15 cellular contexts compared by ENCODE assay signal in genomic region chr4:159273126-159273438, GRCh38.
A peak's percentile ranks its signal among the peaks of the same experiment; 100 is the strongest.
DNase-seq lines count a peak whose midpoint lies in the region; ATAC-seq lines count a peak whose summit lies in the region.
"Had no signal": no experiment of that assay in that cellular context is flagged by ENCODE, and none has a peak within 500 bp of the region (broad histone marks: within the 10 kb centered on the region; RNA-seq: fewer than 3 reads in every experiment).

No MANE protein-coding gene starts in this region.

- H3K27ac ChIP-seq in ACC112 (ENCODE audit: low read depth, low read length), result peak overlapping the region; percentile 28
- H3K27ac ChIP-seq: thoracic aorta had no signal

- H3K4me3 Mint-ChIP-seq in activated CD8-positive, alpha-beta T cell treated with anti-CD3 and anti-CD28 coated beads, Interleukin-2, amount 10 ng/mL, durations not matched to agents 7 days and 5 days, result no peak overlapping the region
- H3K4me3 Mint-ChIP-seq in activated CD4-positive, alpha-beta T cell treated with anti-CD3 and anti-CD28 coated beads, Interleukin-2, amount 10 ng/mL, durations not matched to agents 7 days and 5 days, result no peak overlapping the region
- H3K4me3 Mint-ChIP-seq: activated T-cell treated with anti-CD3 and anti-CD28 coated beads, Interleukin-2, amount 50 U/mL, for 4 hours; WTC11 had no signal

- no peaks in the 10 kb centered on the region for H3K27me3 Mint-ChIP-seq in activated CD8-positive, alpha-beta T cell treated with anti-CD3 and anti-CD28 coated beads, Interleukin-2, amount 10 ng/mL, durations not matched to agents 7 days and 5 days (ENCODE audit: low read depth)
- no peaks in the 10 kb centered on the region for H3K27me3 Mint-ChIP-seq in activated CD4-positive, alpha-beta T cell treated with anti-CD3 and anti-CD28 coated beads, Interleukin-2, amount 10 ng/mL, durations not matched to agents 7 days and 5 days

- 0 out of 2 replicates have a peak overlapping the region, but pooled peaks have one; percentile 4 for H3K4me3 ChIP-seq in ACC112 (ENCODE audit: low read depth, low read length)
- H3K4me3 ChIP-seq: thoracic aorta had no signal

- H3K36me3 Mint-ChIP-seq in activated CD8-positive, alpha-beta T cell treated with anti-CD3 and anti-CD28 coated beads, Interleukin-2, amount 10 ng/mL, durations not matched to agents 7 days and 5 days (ENCODE audit: low read depth), result peaks cover 3% of the 10 kb centered on the region
- H3K36me3 Mint-ChIP-seq in activated CD4-positive, alpha-beta T cell treated with anti-CD3 and anti-CD28 coated beads, Interleukin-2, amount 10 ng/mL, durations not matched to agents 7 days and 5 days (ENCODE audit: low read depth), result peaks cover 2% of the 10 kb centered on the region
- H3K36me3 Mint-ChIP-seq: WTC11 had no signal

- H3K4me1 ChIP-seq in ACC112 (ENCODE audit: control insufficient read depth, insufficient read depth, low read length, unreplicated experiment), result peaks cover 39% of the 10 kb centered on the region

- H3K27ac Mint-ChIP-seq in activated CD8-positive, alpha-beta T cell treated with anti-CD3 and anti-CD28 coated beads, Interleukin-2, amount 10 ng/mL, durations not matched to agents 7 days and 5 days, result no peak overlapping the region
- H3K27ac Mint-ChIP-seq in activated CD4-positive, alpha-beta T cell treated with anti-CD3 and anti-CD28 coated beads, Interleukin-2, amount 10 ng/mL, durations not matched to agents 7 days and 5 days, result no peak overlapping the region
- H3K27ac Mint-ChIP-seq: WTC11 had no signal

- no peaks in the 10 kb centered on the region for H3K9me3 Mint-ChIP-seq in activated CD8-positive, alpha-beta T cell treated with anti-CD3 and anti-CD28 coated beads, Interleukin-2, amount 10 ng/mL, durations not matched to agents 7 days and 5 days (ENCODE audit: insufficient read depth)
- H3K9me3 Mint-ChIP-seq in activated CD4-positive, alpha-beta T cell treated with anti-CD3 and anti-CD28 coated beads, Interleukin-2, amount 10 ng/mL, durations not matched to agents 7 days and 5 days, result no peaks in the 10 kb centered on the region
- H3K9me3 Mint-ChIP-seq: activated T-cell treated with anti-CD3 and anti-CD28 coated beads, Interleukin-2, amount 50 U/mL, for 4 hours; WTC11 had no signal

- ATAC-seq in activated CD8-positive, alpha-beta T cell treated with anti-CD3 and anti-CD28 coated beads, Interleukin-2, amount 10 ng/mL, durations not matched to agents 7 days and 5 days, result no peak
- ATAC-seq: activated T-cell treated with anti-CD3 and anti-CD28 coated beads, Interleukin-2, amount 50 U/mL, for 4 hours; WTC11 had no signal

- no peaks in the 10 kb centered on the region for H3K79me2 ChIP-seq in ACC112 (ENCODE audit: control insufficient read depth, insufficient read depth, low read length, unreplicated experiment)

- peak; percentile 1 for DNase-seq in NCI-H1105 treated with DMSO at 0.1 percent for 48 hours (lab: John Stamatoyannopoulos, UW)
- peak; percentile 87 to 89 for DNase-seq in dermis microvascular lymphatic vessel endothelial cell (ENCODE audit: low read depth in 2 of 2)
- peak; percentile 85 to 92 for DNase-seq in lung microvascular endothelial cell (ENCODE audit: low read depth in 2 of 2)
- no peak for DNase-seq in activated CD8-positive, alpha-beta T cell treated with anti-CD3 and anti-CD28 coated beads, Interleukin-2, amount 10 ng/mL, durations not matched to agents 7 days and 5 days
- DNase-seq in HuH-7 (ENCODE audit: low spot score), result no peak
- no peak for DNase-seq in activated CD4-positive, alpha-beta T cell treated with anti-CD3 and anti-CD28 coated beads, Interleukin-2, amount 10 ng/mL, durations not matched to agents 7 days and 5 days
- no peak for DNase-seq in foreskin melanocyte
- DNase-seq: activated T-cell treated with anti-CD3 and anti-CD28 coated beads, Interleukin-2, amount 50 U/mL, for 4 hours; anterior cingulate cortex; kidney glomerular epithelial cell; NCI-H2107 had no signal

- H3K27me3 ChIP-seq in ACC112 (ENCODE audit: insufficient read depth, low read length), result no peaks in the 10 kb centered on the region
- H3K27me3 ChIP-seq: neutrophil had no signal

- H3K36me3 ChIP-seq in ACC112 (ENCODE audit: insufficient read depth, low read length), result no peaks in the 10 kb centered on the region
- H3K36me3 ChIP-seq: neutrophil, thoracic aorta had no signal

- CTCF ChIA-PET in activated CD8-positive, alpha-beta T cell treated with anti-CD3 and anti-CD28 coated beads, Interleukin-2, amount 10 ng/mL, durations not matched to agents 7 days and 5 days (lab: Charles Lee), result no interaction called here
- CTCF ChIA-PET in activated CD4-positive, alpha-beta T cell treated with anti-CD3 and anti-CD28 coated beads, Interleukin-2, amount 10 ng/mL, durations not matched to agents 7 days and 5 days (lab: Charles Lee), result no interaction called here

- H3K4me1 Mint-ChIP-seq in activated CD8-positive, alpha-beta T cell treated with anti-CD3 and anti-CD28 coated beads, Interleukin-2, amount 10 ng/mL, durations not matched to agents 7 days and 5 days (ENCODE audit: low read depth), result no peaks in the 10 kb centered on the region
- H3K4me1 Mint-ChIP-seq in activated CD4-positive, alpha-beta T cell treated with anti-CD3 and anti-CD28 coated beads, Interleukin-2, amount 10 ng/mL, durations not matched to agents 7 days and 5 days, result no peaks in the 10 kb centered on the region

- H2AFZ ChIP-seq in ACC112 (ENCODE audit: low read length, unreplicated experiment), result no peak overlapping the region

- POLR2A ChIA-PET in activated CD8-positive, alpha-beta T cell treated with anti-CD3 and anti-CD28 coated beads, Interleukin-2, amount 10 ng/mL, durations not matched to agents 7 days and 5 days (lab: Charles Lee), result no interaction called here
- POLR2A ChIA-PET in activated CD4-positive, alpha-beta T cell treated with anti-CD3 and anti-CD28 coated beads, Interleukin-2, amount 10 ng/mL, durations not matched to agents 7 days and 5 days (lab: Charles Lee), result no interaction called here

Comparison
In these comparisons a context has a peak if more than half of its experiments do, and no peak if none do; other contexts are left out.
1. DNase-seq: peak in NCI-H1105 treated with DMSO at 0.1 percent for 48 hours (single experiment), dermis microvascular lymphatic vessel endothelial cell (2 of 2) and lung microvascular endothelial cell (2 of 2); none in activated CD8-positive, alpha-beta T cell treated with anti-CD3 and anti-CD28 coated beads, Interleukin-2, amount 10 ng/mL, durations not matched to agents 7 days and 5 days (single experiment), HuH-7 (single experiment), activated CD4-positive, alpha-beta T cell treated with anti-CD3 and anti-CD28 coated beads, Interleukin-2, amount 10 ng/mL, durations not matched to agents 7 days and 5 days (single experiment) and foreskin melanocyte (single experiment).